In genomic region chr3:127991251-127991650, GRCh38 we compare ENCODE assay signal across 28 cellular contexts.
"Had no signal": no experiment of that assay in that cellular context is flagged by ENCODE, and none has a peak within 500 bp of the region (broad histone marks: within the 10 kb centered on the region; RNA-seq: fewer than 3 reads in every experiment).

No MANE protein-coding gene starts in this region.

- H3K4me1 ChIP-seq: suprapubic skin, testis, thyroid gland, tibial artery, tibial nerve, upper lobe of left lung, upper lobe of right lung, uterus, vagina had no signal

- ATAC-seq: stimulated activated effector memory CD8-positive, alpha-beta T cell treated with anti-CD3 and anti-CD28 coated beads, Interleukin-12 subunit alpha, Interleukin-12 subunit beta, amount 100 ng/mL, for 72 hours; stimulated activated memory B cell treated with anti-CD40 and anti-IgM and Interleukin-4, amounts not matched to agents 10 μg/mL and 1 μg/mL and 100 μg/mL, for 72 hours; stimulated activated naive B cell treated with anti-CD40 and anti-IgM and Interleukin-4, amounts not matched to agents 10 μg/mL and 1 μg/mL and 100 μg/mL, for 72 hours; stimulated activated naive CD8-positive, alpha-beta T cell treated with anti-CD3 and anti-CD28 coated beads, Interleukin-15, amount 100 ng/mL, for 72 hours; stimulated activated naive CD8-positive, alpha-beta T cell treated with anti-CD3 and anti-CD28 coated beads, Interleukin-15, Interleukin-2, amounts not matched to agents 100 U/mL and 50 U/mL, for 24 hours; upper lobe of right lung had no signal

- H3K27ac ChIP-seq: stomach, suprapubic skin, testis, thoracic aorta, thyroid gland, tibial artery, tibial nerve, transverse colon, upper lobe of left lung, upper lobe of right lung, uterus, vagina had no signal

- H3K27me3 ChIP-seq: suprapubic skin, testis, thyroid gland, tibial artery, tibial nerve, transverse colon, upper lobe of left lung, upper lobe of right lung, uterus, vagina had no signal

- H3K9me3 Mint-ChIP-seq: stimulated activated effector memory CD8-positive, alpha-beta T cell treated with anti-CD3 and anti-CD28 coated beads, Interleukin-12 subunit alpha, Interleukin-12 subunit beta, amount 100 ng/mL, for 72 hours; stimulated activated memory B cell treated with anti-CD40 and anti-IgM and Interleukin-4, amounts not matched to agents 10 μg/mL and 1 μg/mL and 100 μg/mL, for 72 hours; stimulated activated naive CD8-positive, alpha-beta T cell treated with anti-CD3 and anti-CD28 coated beads, Interleukin-15, amount 100 ng/mL, for 72 hours; stimulated activated naive CD8-positive, alpha-beta T cell treated with anti-CD3 and anti-CD28 coated beads, Interleukin-15, Interleukin-2, amounts not matched to agents 100 ng/mL and 50 ng/mL, for 24 hours; type B pancreatic cell had no signal

- H3K36me3 Mint-ChIP-seq: stimulated activated effector memory CD8-positive, alpha-beta T cell treated with anti-CD3 and anti-CD28 coated beads, Interleukin-12 subunit alpha, Interleukin-12 subunit beta, amount 100 ng/mL, for 72 hours; stimulated activated memory B cell treated with anti-CD40 and anti-IgM and Interleukin-4, amounts not matched to agents 10 μg/mL and 1 μg/mL and 100 μg/mL, for 72 hours; stimulated activated naive B cell treated with anti-CD40 and anti-IgM and Interleukin-4, amounts not matched to agents 10 μg/mL and 1 μg/mL and 100 μg/mL, for 72 hours; type B pancreatic cell had no signal

- H3K27ac Mint-ChIP-seq: stimulated activated effector memory CD8-positive, alpha-beta T cell treated with anti-CD3 and anti-CD28 coated beads, Interleukin-12 subunit alpha, Interleukin-12 subunit beta, amount 100 ng/mL, for 72 hours; stimulated activated memory B cell treated with anti-CD40 and anti-IgM and Interleukin-4, amounts not matched to agents 10 μg/mL and 1 μg/mL and 100 μg/mL, for 72 hours; stimulated activated naive B cell treated with anti-CD40 and anti-IgM and Interleukin-4, amounts not matched to agents 10 μg/mL and 1 μg/mL and 100 μg/mL, for 72 hours; stimulated activated naive CD8-positive, alpha-beta T cell treated with anti-CD3 and anti-CD28 coated beads, Interleukin-15, amount 100 ng/mL, for 72 hours; stimulated activated naive CD8-positive, alpha-beta T cell treated with anti-CD3 and anti-CD28 coated beads, Interleukin-15, Interleukin-2, amounts not matched to agents 100 ng/mL and 50 ng/mL, for 24 hours; type B pancreatic cell had no signal

- H3K36me3 ChIP-seq: stomach, suprapubic skin, thoracic aorta, thyroid gland, tibial artery, tibial nerve, transverse colon, upper lobe of left lung, upper lobe of right lung, uterus, vagina had no signal

- H3K9me3 ChIP-seq: stomach, suprapubic skin, testis, thoracic aorta, thyroid gland, tibial artery, transverse colon, upper lobe of left lung, upper lobe of right lung, uterus, vagina had no signal

- H3K27me3 Mint-ChIP-seq: stimulated activated memory B cell treated with anti-CD40 and anti-IgM and Interleukin-4, amounts not matched to agents 10 μg/mL and 1 μg/mL and 100 μg/mL, for 72 hours; stimulated activated naive B cell treated with anti-CD40 and anti-IgM and Interleukin-4, amounts not matched to agents 10 μg/mL and 1 μg/mL and 100 μg/mL, for 72 hours; stimulated activated naive CD8-positive, alpha-beta T cell treated with anti-CD3 and anti-CD28 coated beads, Interleukin-15, amount 100 ng/mL, for 72 hours; type B pancreatic cell had no signal

- H3K4me3 ChIP-seq: stomach, suprapubic skin, testis, thoracic aorta, thyroid gland, tibial artery, tibial nerve, transverse colon, upper lobe of left lung, upper lobe of right lung, uterus, vagina had no signal

- H3K4me1 Mint-ChIP-seq: stimulated activated effector memory CD8-positive, alpha-beta T cell treated with anti-CD3 and anti-CD28 coated beads, Interleukin-12 subunit alpha, Interleukin-12 subunit beta, amount 100 ng/mL, for 72 hours; stimulated activated memory B cell treated with anti-CD40 and anti-IgM and Interleukin-4, amounts not matched to agents 10 μg/mL and 1 μg/mL and 100 μg/mL, for 72 hours; stimulated activated naive B cell treated with anti-CD40 and anti-IgM and Interleukin-4, amounts not matched to agents 10 μg/mL and 1 μg/mL and 100 μg/mL, for 72 hours; stimulated activated naive CD8-positive, alpha-beta T cell treated with anti-CD3 and anti-CD28 coated beads, Interleukin-15, amount 100 ng/mL, for 72 hours had no signal

- DNase-seq: stimulated activated CD4-positive, alpha-beta T cell treated with anti-CD3 and anti-CD28 coated beads, Interleukin-2, amount 100 ng/mL, for 48 hours; stimulated activated CD4-positive, alpha-beta T cell treated with anti-CD3 and anti-CD28 coated beads, Interleukin-4, amount 100 ng/mL, for 1 hour; stimulated activated CD4-positive, alpha-beta T cell treated with anti-CD3 and anti-CD28 coated beads, Interleukin-4, amount 100 ng/mL, for 24 hours; stimulated activated CD4-positive, alpha-beta T cell treated with anti-CD3 and anti-CD28 coated beads, Interleukin-4, amount 100 ng/mL, for 4 hours; stimulated activated CD8-positive, alpha-beta memory T cell treated with anti-CD3 and anti-CD28 coated beads, Interleukin-4, amount 100 ng/mL, for 48 hours; stimulated activated naive B cell treated with anti-CD40 and anti-IgM and Interleukin-4, amounts not matched to agents 10 μg/mL and 1 μg/mL and 100 μg/mL, for 72 hours; stimulated activated naive CD4-positive, alpha-beta T cell; stimulated activated naive CD4-positive, alpha-beta T cell treated with Interleukin-2 at 50 U/mL for 16 hours; stimulated activated naive CD8-positive, alpha-beta T cell treated with anti-CD3 and anti-CD28 coated beads, Interleukin-15, amount 100 ng/mL, for 72 hours; stimulated activated naive CD8-positive, alpha-beta T cell treated with anti-CD3 and anti-CD28 coated beads, Interleukin-15, Interleukin-2, amounts not matched to agents 100 U/mL and 50 U/mL, for 24 hours; stomach; substantia nigra; testis; thyroid gland; tibial artery; transverse colon; trophoblast cell; upper lobe of right lung; uterus had no signal

- H3K4me3 Mint-ChIP-seq: stimulated activated effector memory CD8-positive, alpha-beta T cell treated with anti-CD3 and anti-CD28 coated beads, Interleukin-12 subunit alpha, Interleukin-12 subunit beta, amount 100 ng/mL, for 72 hours; stimulated activated memory B cell treated with anti-CD40 and anti-IgM and Interleukin-4, amounts not matched to agents 10 μg/mL and 1 μg/mL and 100 μg/mL, for 72 hours; stimulated activated naive B cell treated with anti-CD40 and anti-IgM and Interleukin-4, amounts not matched to agents 10 μg/mL and 1 μg/mL and 100 μg/mL, for 72 hours; stimulated activated naive CD8-positive, alpha-beta T cell treated with anti-CD3 and anti-CD28 coated beads, Interleukin-15, amount 100 ng/mL, for 72 hours; stimulated activated naive CD8-positive, alpha-beta T cell treated with anti-CD3 and anti-CD28 coated beads, Interleukin-15, Interleukin-2, amounts not matched to agents 100 ng/mL and 50 ng/mL, for 24 hours; type B pancreatic cell had no signal
